Comparison of ENCODE assay signal across 8 cellular contexts in genomic region chr17:41919840-41920579, GRCh38. TPM values are rescaled to one million over a fixed set of nuclear protein-coding genes. Genes with fewer than 3 reads are reported as not detected.
DNase-seq lines count a peak whose midpoint lies in the region; ATAC-seq and TF ChIP-seq lines count a peak whose summit lies in the region.

No MANE protein-coding gene starts in this region.

- WGBS in testis, 2 donors, result 57 to 59% methylated on average over 7 of the region's 7 CpGs

- no peaks in the 10 kb centered on the region for H3K27me3 Mint-ChIP-seq in activated CD4-positive, alpha-beta T cell treated with anti-CD3 and anti-CD28 coated beads for 36 hours
- no peaks in the 10 kb centered on the region for H3K27me3 Mint-ChIP-seq in activated naive CD8-positive, alpha-beta T cell treated with anti-CD3 and anti-CD28 coated beads, Interleukin-2, amount 10 ng/mL, durations not matched to agents 7 days and 5 days

- no peaks in the 10 kb centered on the region for H3K9me3 ChIP-seq in testis

- H3K4me3 ChIP-seq in testis, result no peak overlapping the region

- TF ChIP-seq POLR2A in testis (IDR thresholded peaks at IDR 0.05), result no peak

- POLR2A ChIA-PET in activated CD4-positive, alpha-beta T cell treated with anti-CD3 and anti-CD28 coated beads for 36 hours (lab: Charles Lee), result no interaction called here
- POLR2A ChIA-PET in activated naive CD8-positive, alpha-beta T cell treated with anti-CD3 and anti-CD28 coated beads, Interleukin-2, amount 10 ng/mL, durations not matched to agents 7 days and 5 days (lab: Charles Lee), result interaction anchor here (0.5 to 5.6 kb wide), 3 partner anchors 9 to 35 kb away, joined by 6 to 78 read pairs (median 13); partner anchors contain the start of gene ODAD4

- peak; percentile 8 for DNase-seq in activated CD4-positive, alpha-beta T cell treated with anti-CD3 and anti-CD28 coated beads for 36 hours
- DNase-seq in activated CD4-positive, alpha-beta T cell treated with anti-CD3 and anti-CD28 coated beads, Interleukin-2, amount 50 U/mL, for 1 hour, result no peak
- no peak for DNase-seq in activated naive CD8-positive, alpha-beta T cell treated with anti-CD3 and anti-CD28 coated beads, Interleukin-2, amount 10 ng/mL, durations not matched to agents 7 days and 5 days
- DNase-seq in kidney tubule cell (ENCODE audit: low spot score) (peak; percentile 31), testis (peak; percentile 49), occipital lobe (lab: John Stamatoyannopoulos, UW) (no peak), dermis blood vessel endothelial cell (no peak)
- no peak for DNase-seq in stimulated activated CD4-positive, alpha-beta T cell treated with anti-CD3 and anti-CD28 coated beads, Interleukin-4, amount 100 ng/mL, for 24 hours

- no peaks in the 10 kb centered on the region for H3K36me3 ChIP-seq in testis (ENCODE audit: low read depth, missing control alignments)

- ATAC-seq in activated CD4-positive, alpha-beta T cell treated with anti-CD3 and anti-CD28 coated beads for 36 hours, result no peak
- ATAC-seq in activated naive CD8-positive, alpha-beta T cell treated with anti-CD3 and anti-CD28 coated beads, Interleukin-2, amount 10 ng/mL, durations not matched to agents 7 days and 5 days (ENCODE audit: low read depth), result no peak

- H3K4me1 Mint-ChIP-seq in activated CD4-positive, alpha-beta T cell treated with anti-CD3 and anti-CD28 coated beads for 36 hours, result peaks cover 26% of the 10 kb centered on the region
- peaks cover 20% of the 10 kb centered on the region for H3K4me1 Mint-ChIP-seq in activated naive CD8-positive, alpha-beta T cell treated with anti-CD3 and anti-CD28 coated beads, Interleukin-2, amount 10 ng/mL, durations not matched to agents 7 days and 5 days

- intact Hi-C loops in activated CD4-positive, alpha-beta T cell treated with anti-CD3 and anti-CD28 coated beads for 36 hours (cut with DNase I, micrococcal nuclease), result loop anchor here (1.0 to 5.0 kb wide), 11 partner anchors 10 to 1103 kb away; partner anchors contain the start of genes KLHL11 (in 2 of the 2), ODAD4 (in 2 of the 2), CNP (in 1 of the 2) and DHX58 (in 1 of the 2)
- intact Hi-C loops in testis (cut with DNase I; ENCODE audit: low total_unique reads), result no loop called here

- H3K4me1 ChIP-seq in testis, result peaks cover 17% of the 10 kb centered on the region

- H3K27me3 ChIP-seq in testis, result no peaks in the 10 kb centered on the region

- H3K27ac Mint-ChIP-seq in activated CD4-positive, alpha-beta T cell treated with anti-CD3 and anti-CD28 coated beads for 36 hours, result peak overlapping the region; percentile 52
- H3K27ac Mint-ChIP-seq in activated naive CD8-positive, alpha-beta T cell treated with anti-CD3 and anti-CD28 coated beads, Interleukin-2, amount 10 ng/mL, durations not matched to agents 7 days and 5 days, result peak overlapping the region; percentile 74

- CTCF ChIA-PET in activated CD4-positive, alpha-beta T cell treated with anti-CD3 and anti-CD28 coated beads for 36 hours (lab: Charles Lee), result interaction anchor here (0.6 to 3.8 kb wide), 2 partner anchors 9 to 225 kb away, joined by 3 to 25 read pairs; partner anchors contain the start of gene ODAD4

- no peaks in the 10 kb centered on the region for H3K9me3 Mint-ChIP-seq in activated CD4-positive, alpha-beta T cell treated with anti-CD3 and anti-CD28 coated beads for 36 hours (ENCODE audit: low read depth)
- H3K9me3 Mint-ChIP-seq in activated naive CD8-positive, alpha-beta T cell treated with anti-CD3 and anti-CD28 coated beads, Interleukin-2, amount 10 ng/mL, durations not matched to agents 7 days and 5 days, result no peaks in the 10 kb centered on the region

- peaks cover 6% of the 10 kb centered on the region for H3K36me3 Mint-ChIP-seq in activated CD4-positive, alpha-beta T cell treated with anti-CD3 and anti-CD28 coated beads for 36 hours (ENCODE audit: low read depth)
- peaks cover 5% of the 10 kb centered on the region for H3K36me3 Mint-ChIP-seq in activated naive CD8-positive, alpha-beta T cell treated with anti-CD3 and anti-CD28 coated beads, Interleukin-2, amount 10 ng/mL, durations not matched to agents 7 days and 5 days

- TF ChIP-seq CTCF in testis (IDR thresholded peaks at IDR 0.05), result no peak

- H3K4me3 Mint-ChIP-seq in activated CD4-positive, alpha-beta T cell treated with anti-CD3 and anti-CD28 coated beads for 36 hours, result peak overlapping the region; percentile 90
- peak overlapping the region; percentile 98 for H3K4me3 Mint-ChIP-seq in activated naive CD8-positive, alpha-beta T cell treated with anti-CD3 and anti-CD28 coated beads, Interleukin-2, amount 10 ng/mL, durations not matched to agents 7 days and 5 days

- no peak overlapping the region for H3K27ac ChIP-seq in testis

RNA-seq across cellular contexts. Expression of gene ACLY, which starts 1.3 kb away (rescaled TPM):
- total RNA-seq in activated CD4-positive, alpha-beta T cell treated with anti-CD3 and anti-CD28 coated beads for 36 hours, result 100 to 1,000 TPM; 189 to 192 TPM
- total RNA-seq in activated naive CD8-positive, alpha-beta T cell treated with anti-CD3 and anti-CD28 coated beads, Interleukin-2, amount 10 ng/mL, durations not matched to agents 7 days and 5 days, result 100 to 1,000 TPM; 142 to 153 TPM
- total RNA-seq in testis (10 to 100 TPM; 68.4 to 86.0 TPM), occipital lobe (118 TPM), dermis blood vessel endothelial cell (195 and 384 TPM in 2 replicates)
- 83.0 TPM for polyA plus RNA-seq in testis (ENCODE audit: insufficient read depth, low read depth, low replicate concordance)

RNA-seq across cellular contexts. Expression of gene ODAD4, which starts 10.4 kb away (rescaled TPM):
- total RNA-seq in activated CD4-positive, alpha-beta T cell treated with anti-CD3 and anti-CD28 coated beads for 36 hours, result 1 to 10 TPM in 1 of 2 experiments, under 1 TPM in 1; 0.81 to 1.1 TPM
- total RNA-seq in activated naive CD8-positive, alpha-beta T cell treated with anti-CD3 and anti-CD28 coated beads, Interleukin-2, amount 10 ng/mL, durations not matched to agents 7 days and 5 days, result under 1 TPM; 0.65 to 0.72 TPM
- total RNA-seq in testis, result 10 to 100 TPM; 22.3 to 26.0 TPM
- 53.7 TPM for polyA plus RNA-seq in testis (ENCODE audit: insufficient read depth, low read depth, low replicate concordance)
- total RNA-seq in occipital lobe, result 1.6 TPM
- total RNA-seq in dermis blood vessel endothelial cell, result 0.28 and 0.34 TPM in 2 replicates

RNA-seq across cellular contexts. Expression of gene CNP, which starts 46.6 kb away (rescaled TPM):
- 10 to 100 TPM; 55.1 to 77.0 TPM for total RNA-seq in activated CD4-positive, alpha-beta T cell treated with anti-CD3 and anti-CD28 coated beads for 36 hours
- 10 to 100 TPM; 75.8 to 83.0 TPM for total RNA-seq in activated naive CD8-positive, alpha-beta T cell treated with anti-CD3 and anti-CD28 coated beads, Interleukin-2, amount 10 ng/mL, durations not matched to agents 7 days and 5 days
- 10 to 100 TPM; 74.3 to 89.7 TPM for total RNA-seq in testis
- 40.8 TPM for polyA plus RNA-seq in testis (ENCODE audit: insufficient read depth, low read depth, low replicate concordance)
- 40.7 TPM for total RNA-seq in occipital lobe
- 48.7 and 63.1 TPM in 2 replicates for total RNA-seq in dermis blood vessel endothelial cell

RNA-seq across cellular contexts. Expression of gene KLHL11, which starts 54.8 kb away (rescaled TPM):
- 10 to 100 TPM; 16.4 to 18.0 TPM for total RNA-seq in activated CD4-positive, alpha-beta T cell treated with anti-CD3 and anti-CD28 coated beads for 36 hours
- 10 to 100 TPM; 13.6 to 14.8 TPM for total RNA-seq in activated naive CD8-positive, alpha-beta T cell treated with anti-CD3 and anti-CD28 coated beads, Interleukin-2, amount 10 ng/mL, durations not matched to agents 7 days and 5 days
- total RNA-seq in testis (10 to 100 TPM; 61.3 to 70.2 TPM), occipital lobe (74.9 TPM), dermis blood vessel endothelial cell (35.7 and 41.2 TPM in 2 replicates)
- polyA plus RNA-seq in testis (ENCODE audit: insufficient read depth, low read depth, low replicate concordance), result 28.2 TPM

Comparison
In these comparisons a context has a peak if more than half of its experiments do, and no peak if none do; other contexts are left out.
1. DNase-seq: peak in activated CD4-positive, alpha-beta T cell treated with anti-CD3 and anti-CD28 coated beads for 36 hours (single experiment), kidney tubule cell (single experiment) and testis (single experiment); none in activated CD4-positive, alpha-beta T cell treated with anti-CD3 and anti-CD28 coated beads, Interleukin-2, amount 50 U/mL, for 1 hour (single experiment), activated naive CD8-positive, alpha-beta T cell treated with anti-CD3 and anti-CD28 coated beads, Interleukin-2, amount 10 ng/mL, durations not matched to agents 7 days and 5 days (single experiment), occipital lobe (single experiment), stimulated activated CD4-positive, alpha-beta T cell treated with anti-CD3 and anti-CD28 coated beads, Interleukin-4, amount 100 ng/mL, for 24 hours (single experiment) and dermis blood vessel endothelial cell (single experiment).